17 cellular contexts compared by ENCODE assay signal in the genomic region with DNA sequence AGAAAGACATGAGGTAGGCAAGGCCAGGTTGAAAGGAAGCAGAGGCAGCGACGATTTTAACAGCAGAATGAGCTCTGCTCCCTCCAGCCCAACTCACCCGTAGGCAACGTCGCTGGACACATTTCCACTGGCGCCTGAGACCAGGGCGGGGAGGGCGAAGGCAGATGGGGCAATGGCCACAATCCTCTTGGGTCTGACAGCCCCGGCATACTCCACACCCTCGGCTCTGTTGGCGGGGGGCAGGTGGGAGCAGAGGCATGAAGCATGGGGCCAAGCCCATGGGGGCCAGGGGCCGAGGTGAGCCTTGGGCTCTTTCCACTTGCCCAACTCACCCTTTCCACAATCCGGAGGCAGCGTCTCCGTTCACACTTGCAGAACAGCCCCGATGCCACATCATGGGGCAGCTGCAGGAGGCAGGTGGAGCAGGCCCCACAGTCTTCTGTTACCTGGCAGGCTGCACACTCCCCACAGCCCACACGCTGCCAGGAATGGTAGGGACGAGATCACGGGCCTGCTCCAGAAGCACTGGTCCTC. TPM values are rescaled to one million over a fixed set of nuclear protein-coding genes. Genes with fewer than 3 reads are reported as not detected.
DNase-seq lines count a peak whose midpoint lies in the region; ATAC-seq and TF ChIP-seq lines count a peak whose summit lies in the region.
"Had no signal": no experiment of that assay in that cellular context is flagged by ENCODE, and none has a peak within 500 bp of the region (broad histone marks: within the 10 kb centered on the region; RNA-seq: fewer than 3 reads in every experiment).

No MANE protein-coding gene starts in this region.

- H3K36me3 Mint-ChIP-seq in activated CD4-positive, alpha-beta T cell treated with anti-CD3 and anti-CD28 coated beads, Interleukin-2, amount 10 ng/mL, durations not matched to agents 24 days and 14 days (ENCODE audit: low read depth): peaks cover 68% of the 10 kb centered on the region
- H3K36me3 Mint-ChIP-seq in natural killer cell: no peaks in the 10 kb centered on the region
- H3K36me3 Mint-ChIP-seq in stimulated activated naive B cell treated with anti-CD40 and anti-IgM and Interleukin-4, amounts not matched to agents 10 μg/mL and 1 μg/mL and 100 μg/mL, for 72 hours: peaks cover 47 to 59% of the 10 kb centered on the region in 2 donors

- peaks cover 21% of the 10 kb centered on the region for H3K4me1 Mint-ChIP-seq in activated CD4-positive, alpha-beta T cell treated with anti-CD3 and anti-CD28 coated beads, Interleukin-2, amount 10 ng/mL, durations not matched to agents 24 days and 14 days
- peaks cover 16 to 40% of the 10 kb centered on the region in 2 donors for H3K4me1 Mint-ChIP-seq in natural killer cell
- H3K4me1 Mint-ChIP-seq in stimulated activated naive B cell treated with anti-CD40 and anti-IgM and Interleukin-4, amounts not matched to agents 10 μg/mL and 1 μg/mL and 100 μg/mL, for 72 hours: peaks cover 16 to 18% of the 10 kb centered on the region in 2 donors

- no peak overlapping the region for H3K27ac ChIP-seq in right cardiac atrium (ENCODE audit: low read length)
- H3K27ac ChIP-seq in heart right ventricle: no peak overlapping the region
- peak overlapping the region; percentile 96 for H3K27ac ChIP-seq in epithelial cell of prostate
- H3K27ac ChIP-seq: 22Rv1 had no signal

- intact Hi-C loops in activated CD4-positive, alpha-beta T cell treated with anti-CD3 and anti-CD28 coated beads, Interleukin-2, amount 10 ng/mL, durations not matched to agents 24 days and 14 days (cut with micrococcal nuclease): no loop called here
- intact Hi-C loops in right cardiac atrium (cut with DNase I) (no loop called here), heart right ventricle (cut with DNase I) (no loop called here), natural killer cell (cut with micrococcal nuclease) (no loop called here)

- WGBS in right cardiac atrium: 96% methylated on average over 19 of the region's 19 CpGs
- WGBS in heart right ventricle, 2 donors: 97% methylated on average over 19 of the region's 19 CpGs

- H3K27me3 ChIP-seq in right cardiac atrium (ENCODE audit: control insufficient read depth, insufficient read depth): no peaks in the 10 kb centered on the region
- H3K27me3 ChIP-seq in heart right ventricle: no peaks in the 10 kb centered on the region

- peaks cover 7 to 93% (median 66%) of the 10 kb centered on the region in 9 donors for H3K36me3 ChIP-seq in heart right ventricle

- no peaks in the 10 kb centered on the region for H3K27me3 Mint-ChIP-seq in activated CD4-positive, alpha-beta T cell treated with anti-CD3 and anti-CD28 coated beads, Interleukin-2, amount 10 ng/mL, durations not matched to agents 24 days and 14 days
- no peaks in the 10 kb centered on the region for H3K27me3 Mint-ChIP-seq in natural killer cell (ENCODE audit: low read depth in 2 of 2)
- no peaks in the 10 kb centered on the region for H3K27me3 Mint-ChIP-seq in stimulated activated naive B cell treated with anti-CD40 and anti-IgM and Interleukin-4, amounts not matched to agents 10 μg/mL and 1 μg/mL and 100 μg/mL, for 72 hours

- no peak overlapping the region for H3K4me3 Mint-ChIP-seq in activated CD4-positive, alpha-beta T cell treated with anti-CD3 and anti-CD28 coated beads, Interleukin-2, amount 10 ng/mL, durations not matched to agents 24 days and 14 days
- H3K4me3 Mint-ChIP-seq in natural killer cell: no peak overlapping the region
- no peak overlapping the region for H3K4me3 Mint-ChIP-seq in stimulated activated naive B cell treated with anti-CD40 and anti-IgM and Interleukin-4, amounts not matched to agents 10 μg/mL and 1 μg/mL and 100 μg/mL, for 72 hours
- H3K4me3 Mint-ChIP-seq: CD14-positive monocyte; CD8-positive, alpha-beta T cell had no signal

- no peak overlapping the region for H3K4me3 ChIP-seq in right cardiac atrium (ENCODE audit: low read length)
- H3K4me3 ChIP-seq in heart right ventricle: no peak overlapping the region
- H3K4me3 ChIP-seq: HAP-1 had no signal

- TF ChIP-seq CTCF in heart right ventricle (IDR thresholded peaks at IDR 0.05) (no peak), natural killer cell (IDR thresholded peaks at IDR 0.05) (no peak)

- ATAC-seq in right cardiac atrium (no peak), heart right ventricle (no peak), natural killer cell (no peak)
- no peak for ATAC-seq in stimulated activated naive B cell treated with anti-CD40 and anti-IgM and Interleukin-4, amounts not matched to agents 10 μg/mL and 1 μg/mL and 100 μg/mL, for 72 hours (replicated peaks)
- ATAC-seq: CD8-positive, alpha-beta T cell had no signal

- peaks cover 6% of the 10 kb centered on the region for H3K4me1 ChIP-seq in right cardiac atrium (ENCODE audit: control insufficient read depth, insufficient read depth, low read length)
- peaks cover 10 to 26% (median 19%) of the 10 kb centered on the region in 9 donors for H3K4me1 ChIP-seq in heart right ventricle
- H3K4me1 ChIP-seq: HAP-1 had no signal

- H3K27ac Mint-ChIP-seq in activated CD4-positive, alpha-beta T cell treated with anti-CD3 and anti-CD28 coated beads, Interleukin-2, amount 10 ng/mL, durations not matched to agents 24 days and 14 days: no peak overlapping the region
- H3K27ac Mint-ChIP-seq in natural killer cell: peak overlapping the region in 1 of 2 donors; percentile 12
- H3K27ac Mint-ChIP-seq in stimulated activated naive B cell treated with anti-CD40 and anti-IgM and Interleukin-4, amounts not matched to agents 10 μg/mL and 1 μg/mL and 100 μg/mL, for 72 hours: no peak overlapping the region
- H3K27ac Mint-ChIP-seq: CD8-positive, alpha-beta T cell had no signal

- no peaks in the 10 kb centered on the region for H3K9me3 ChIP-seq in right cardiac atrium (ENCODE audit: control insufficient read depth, low read length)
- H3K9me3 ChIP-seq in heart right ventricle: no peaks in the 10 kb centered on the region
- H3K9me3 ChIP-seq: HAP-1 had no signal

- H3K9me3 Mint-ChIP-seq in activated CD4-positive, alpha-beta T cell treated with anti-CD3 and anti-CD28 coated beads, Interleukin-2, amount 10 ng/mL, durations not matched to agents 24 days and 14 days: no peaks in the 10 kb centered on the region
- H3K9me3 Mint-ChIP-seq in natural killer cell: no peaks in the 10 kb centered on the region
- no peaks in the 10 kb centered on the region for H3K9me3 Mint-ChIP-seq in stimulated activated naive B cell treated with anti-CD40 and anti-IgM and Interleukin-4, amounts not matched to agents 10 μg/mL and 1 μg/mL and 100 μg/mL, for 72 hours
- H3K9me3 Mint-ChIP-seq: CD8-positive, alpha-beta T cell had no signal

- DNase-seq in activated CD4-positive, alpha-beta T cell treated with anti-CD3 and anti-CD28 coated beads, Interleukin-2, amount 10 ng/mL, durations not matched to agents 24 days and 14 days: peak; percentile 45
- DNase-seq in activated CD4-positive, alpha-beta T cell treated with anti-CD3 and anti-CD28 coated beads for 48 hours: no peak
- peak in 2 of 3 donors; percentile 27 to 46 for DNase-seq in right cardiac atrium
- DNase-seq in heart right ventricle: no peak
- DNase-seq in epithelial cell of prostate (ENCODE audit: low read depth, low spot score): no peak
- no peak for DNase-seq in natural killer cell
- no peak for DNase-seq in stimulated activated naive B cell treated with anti-CD40 and anti-IgM and Interleukin-4, amounts not matched to agents 10 μg/mL and 1 μg/mL and 100 μg/mL, for 72 hours
- no peak for DNase-seq in NCI-H1436 (lab: John Stamatoyannopoulos, UW)
- DNase-seq: CD8-positive, alpha-beta T cell; COR-L47; DMS153; DND-41; GDM1; GOT3 had no signal

RNA-seq across cellular contexts. Expression of gene MBD1, which starts 5.8 kb away (rescaled TPM):
- 91.7 and 93.3 TPM in 2 replicates for total RNA-seq in activated CD4-positive, alpha-beta T cell treated with anti-CD3 and anti-CD28 coated beads, Interleukin-2, amount 10 ng/mL, durations not matched to agents 24 days and 14 days
- total RNA-seq in right cardiac atrium: 10 to 100 TPM; 44.7 to 59.7 (median 55.9) TPM
- 30.3 TPM for polyA plus RNA-seq in right cardiac atrium
- total RNA-seq in heart right ventricle: 10 to 100 TPM; 39.2 to 59.0 (median 45.8) TPM
- polyA plus RNA-seq in heart right ventricle: 10 to 100 TPM; 29.5 to 39.0 TPM
- total RNA-seq in natural killer cell: 100 to 1,000 TPM; 106 to 113 (median 111) TPM

RNA-seq across cellular contexts. Expression of gene CFAP53, which starts 9.3 kb away (rescaled TPM):
- 0.38 and 0.63 TPM in 2 replicates for total RNA-seq in activated CD4-positive, alpha-beta T cell treated with anti-CD3 and anti-CD28 coated beads, Interleukin-2, amount 10 ng/mL, durations not matched to agents 24 days and 14 days
- total RNA-seq in right cardiac atrium: under 1 TPM; 0.23 to 0.56 (median 0.29) TPM
- 0.34 TPM for polyA plus RNA-seq in right cardiac atrium
- total RNA-seq in heart right ventricle: under 1 TPM in 6 of 10 donors, not detected in 4; 0.15 to 0.25 (median 0.18) TPM
- under 1 TPM; 0.09 to 0.44 TPM for polyA plus RNA-seq in heart right ventricle
- total RNA-seq in natural killer cell: under 1 TPM; 0.20 to 0.24 (median 0.20) TPM

RNA-seq across cellular contexts. Expression of gene CXXC1, which starts 11.9 kb away (rescaled TPM):
- 102 and 105 TPM in 2 replicates for total RNA-seq in activated CD4-positive, alpha-beta T cell treated with anti-CD3 and anti-CD28 coated beads, Interleukin-2, amount 10 ng/mL, durations not matched to agents 24 days and 14 days
- total RNA-seq in right cardiac atrium (10 to 100 TPM; 31.9 to 52.3 (median 42.1) TPM), heart right ventricle (10 to 100 TPM; 22.1 to 49.6 (median 26.3) TPM), natural killer cell (100 to 1,000 TPM; 146 to 173 (median 153) TPM)
- polyA plus RNA-seq in right cardiac atrium (34.2 TPM), heart right ventricle (10 to 100 TPM; 37.5 to 66.6 TPM)

Comparison
In these comparisons a context has a peak if more than half of its experiments do, and no peak if none do; other contexts are left out.
1. DNase-seq: peak in activated CD4-positive, alpha-beta T cell treated with anti-CD3 and anti-CD28 coated beads, Interleukin-2, amount 10 ng/mL, durations not matched to agents 24 days and 14 days (single experiment) and right cardiac atrium (2 of 3); none in activated CD4-positive, alpha-beta T cell treated with anti-CD3 and anti-CD28 coated beads for 48 hours (single experiment), heart right ventricle (0 of 2), epithelial cell of prostate (single experiment), natural killer cell (single experiment), stimulated activated naive B cell treated with anti-CD40 and anti-IgM and Interleukin-4, amounts not matched to agents 10 μg/mL and 1 μg/mL and 100 μg/mL, for 72 hours (single experiment) and NCI-H1436 (single experiment).